20 cellular contexts compared by ENCODE assay signal in genomic region chr5:127707209-127707608, GRCh38. TPM values are rescaled to one million over a fixed set of nuclear protein-coding genes. Genes with fewer than 3 reads are reported as not detected.
"Had no signal": no experiment of that assay in that cellular context is flagged by ENCODE, and none has a peak within 500 bp of the region (broad histone marks: within the 10 kb centered on the region; RNA-seq: fewer than 3 reads in every experiment).

No MANE protein-coding gene starts in this region.

- ATAC-seq: activated CD8-positive, alpha-beta T cell treated with anti-CD3 and anti-CD28 coated beads for 36 hours; activated naive CD4-positive, alpha-beta T cell treated with anti-CD3 and anti-CD28 coated beads, Interleukin-2, amount 50 U/mL, for 72 hours; esophagus mucosa; foreskin keratinocyte; left colon; naive thymus-derived CD4-positive, alpha-beta T cell had no signal

- H3K36me3 ChIP-seq: heart right ventricle, neutrophil, spleen, uterus had no signal

- H3K4me3 ChIP-seq: heart right ventricle, spleen, uterus had no signal

- H3K27me3 ChIP-seq: heart right ventricle, neutrophil, spleen, uterus had no signal

- H3K9me3 ChIP-seq: heart right ventricle, neutrophil, spleen, uterus had no signal

- H3K27ac ChIP-seq: foreskin keratinocyte, neutrophil, spleen had no signal

- DNase-seq: activated CD4-positive, alpha-beta T cell treated with anti-CD3 and anti-CD28 coated beads for 4 hours; activated CD8-positive, alpha-beta T cell treated with anti-CD3 and anti-CD28 coated beads for 36 hours; activated effector memory CD4-positive, alpha-beta T cell treated with anti-CD3 and anti-CD28 coated beads, Interleukin-2, amount 50 U/mL, for 16 hours; activated T-cell treated with anti-CD3 and anti-CD28 coated beads, Interleukin-2, amount 50 U/mL, for 48 hours; amygdala; cerebellar nuclear complex; foreskin keratinocyte; heart right ventricle; left colon; mammary epithelial cell; naive thymus-derived CD4-positive, alpha-beta T cell; posterior cingulate gyrus; right cardiac atrium; SIG-M5; spleen; uterus had no signal

- H3K4me1 ChIP-seq: foreskin keratinocyte, uterus had no signal

RNA-seq across cellular contexts. Expression of gene CCDC192, which starts 4.0 kb away (rescaled TPM):
- total RNA-seq: activated CD8-positive, alpha-beta T cell treated with anti-CD3 and anti-CD28 coated beads for 36 hours; activated naive CD4-positive, alpha-beta T cell treated with anti-CD3 and anti-CD28 coated beads, Interleukin-2, amount 50 U/mL, for 72 hours; esophagus mucosa; foreskin keratinocyte; left colon; mammary epithelial cell; mononuclear cell; naive thymus-derived CD4-positive, alpha-beta T cell; right cardiac atrium; spleen had no signal

RNA-seq across cellular contexts. Expression of gene CTXN3, which starts 58.3 kb away (rescaled TPM):
- total RNA-seq: activated CD8-positive, alpha-beta T cell treated with anti-CD3 and anti-CD28 coated beads for 36 hours; activated naive CD4-positive, alpha-beta T cell treated with anti-CD3 and anti-CD28 coated beads, Interleukin-2, amount 50 U/mL, for 72 hours; foreskin keratinocyte; heart right ventricle; left colon; mammary epithelial cell; mononuclear cell; naive thymus-derived CD4-positive, alpha-beta T cell; right cardiac atrium; spleen; uterus had no signal
